Comparison of ENCODE assay signal across 15 cellular contexts in the genomic region with DNA sequence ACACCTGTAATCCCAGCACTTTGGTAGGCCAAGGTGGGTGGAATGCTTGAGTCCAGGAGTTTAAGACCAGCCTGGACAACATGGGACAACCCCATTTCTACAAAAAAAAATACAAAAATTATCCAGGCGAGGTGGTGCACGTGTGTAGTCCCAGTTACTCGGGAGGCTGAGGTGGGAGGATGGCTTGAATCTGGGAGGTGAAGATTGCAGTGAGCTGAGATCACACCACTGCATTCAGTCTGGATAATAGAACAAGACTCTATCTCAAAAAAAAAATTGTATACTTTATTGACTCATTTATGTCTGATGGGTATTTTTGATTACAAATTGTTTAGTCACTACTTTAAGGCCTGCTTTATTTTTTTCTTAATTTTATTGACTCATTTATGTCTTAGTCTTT. TPM values are rescaled to one million over a fixed set of nuclear protein-coding genes. Genes with fewer than 3 reads are reported as not detected.
"Had no signal": no experiment of that assay in that cellular context is flagged by ENCODE, and none has a peak within 500 bp of the region (broad histone marks: within the 10 kb centered on the region; RNA-seq: fewer than 3 reads in every experiment).

No MANE protein-coding gene starts in this region.

RNA-seq across cellular contexts. Expression of gene PROP1, which starts 56.0 kb away (rescaled TPM):
- total RNA-seq: activated B cell treated with CpG ODN at 0.5 μM for 24 hours; activated CD4-positive, alpha-beta memory T cell treated with anti-CD3 and anti-CD28 coated beads for 36 hours; activated CD4-positive, alpha-beta memory T cell treated with anti-CD3 and anti-CD28 coated beads, Interleukin-2, amount 10 ng/mL, durations not matched to agents 7 days and 5 days; activated CD4-positive, alpha-beta T cell treated with anti-CD3 and anti-CD28 coated beads for 36 hours; activated CD4-positive, alpha-beta T cell treated with anti-CD3 and anti-CD28 coated beads, Interleukin-2, amount 10 ng/mL, durations not matched to agents 24 days and 14 days; activated CD4-positive, alpha-beta T cell treated with anti-CD3 and anti-CD28 coated beads, Interleukin-2, amount 10 ng/mL, durations not matched to agents 7 days and 5 days; activated CD8-positive, alpha-beta memory T cell treated with anti-CD3 and anti-CD28 coated beads for 36 hours; activated CD8-positive, alpha-beta memory T cell treated with anti-CD3 and anti-CD28 coated beads, Interleukin-2, amount 10 ng/mL, durations not matched to agents 7 days and 5 days; activated CD8-positive, alpha-beta T cell treated with anti-CD3 and anti-CD28 coated beads for 36 hours; activated CD8-positive, alpha-beta T cell treated with anti-CD3 and anti-CD28 coated beads, Interleukin-2, amount 10 ng/mL, durations not matched to agents 7 days and 5 days; T-cell; T-helper 1 cell treated with Interleukin-12 subunit alpha and Interleukin-12 subunit beta and Interleukin-4 antibody, amounts not matched to agents 30 ng/mL and 1 ng/mL, for 36 hours; T-helper 17 cell; T-helper 2 cell treated with Interferon-gamma antibody and Interleukin-4, amounts not matched to agents 100 ng/mL and 5 ng/mL, for 36 hours; WTC11 had no signal
